In the genomic region with DNA sequence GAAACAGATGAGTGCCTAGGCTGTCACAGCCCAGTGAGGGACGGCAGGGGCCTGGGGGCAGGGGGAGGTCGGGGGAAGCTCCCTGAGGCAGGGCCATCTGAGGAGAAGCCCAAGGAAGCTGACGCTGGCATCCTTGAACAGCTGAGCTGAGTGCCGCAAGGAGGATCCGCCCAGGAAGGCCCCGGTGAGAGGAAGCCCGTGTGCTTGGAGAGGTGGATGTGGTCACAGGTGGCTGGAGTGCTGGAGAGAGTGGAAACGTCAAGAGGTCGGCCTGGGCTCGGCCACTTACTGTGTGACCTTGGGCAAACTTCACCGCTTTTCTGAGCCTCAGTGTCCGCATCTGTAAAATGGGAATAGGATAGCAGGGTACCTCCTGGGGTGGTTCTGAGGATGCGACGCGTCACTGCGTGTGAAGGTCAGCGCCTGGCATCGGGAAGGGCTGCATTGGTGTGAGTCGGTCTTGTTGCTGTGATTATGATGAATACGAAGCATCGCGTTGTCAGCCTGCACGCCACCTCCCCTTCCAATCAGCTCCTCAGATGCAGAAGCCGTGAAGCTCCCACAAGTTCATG, we compare ENCODE assay signal across 20 cellular contexts.
DNase-seq lines count a peak whose midpoint lies in the region; ATAC-seq and TF ChIP-seq lines count a peak whose summit lies in the region.
"Had no signal": no experiment of that assay in that cellular context is flagged by ENCODE, and none has a peak within 500 bp of the region (broad histone marks: within the 10 kb centered on the region; RNA-seq: fewer than 3 reads in every experiment).

No MANE protein-coding gene starts in this region.

- ATAC-seq in heart right ventricle (no peak), Right ventricle myocardium superior (ENCODE audit: poor library complexity) (no peak), gastrocnemius medialis (no peak), GM21576 (IDR thresholded peaks at IDR 0.05; ENCODE audit: unreplicated experiment) (no peak)

- DNase-seq in heart right ventricle (no peak), Right ventricle myocardium superior (no peak), coronary artery (ENCODE audit: low spot score) (no peak), gastrocnemius medialis (no peak), vagina (ENCODE audit: extremely low spot score in 2 of 2) (no peak), endodermal cell (no peak), NK-92 (lab: John Stamatoyannopoulos, UW; ENCODE audit: unreplicated experiment) (no peak)
- DNase-seq: activated T-cell treated with anti-CD3 and anti-CD28 coated beads, Interleukin-2, amount 50 U/mL, for 48 hours; BE2C; Calu3; immature natural killer cell; MG63; NCI-H1436; NCI-H524; SHP77; stimulated activated CD4-positive, alpha-beta T cell treated with anti-CD3 and anti-CD28 coated beads, Interleukin-15, amount 100 ng/mL, for 24 hours had no signal

- TF ChIP-seq POLR2A in gastrocnemius medialis (IDR thresholded peaks at IDR 0.05) (no peak), vagina (IDR thresholded peaks at IDR 0.05) (no peak)

- intact Hi-C loops in heart right ventricle (cut with DNase I) (loop anchor here in 1 of 10 donors (10.0 kb wide), 1 partner anchor 181 kb away; no protein-coding TSS in a partner anchor), Right ventricle myocardium superior (cut with DNase I) (no loop called here), gastrocnemius medialis (cut with DNase I; ENCODE audit: low total_unique reads) (loop anchor here (2.0 kb wide), 1 partner anchor 183 kb away; no protein-coding TSS in a partner anchor), vagina (cut with DNase I) (no loop called here)

- H3K27ac Mint-ChIP-seq in endodermal cell = no peak overlapping the region
- H3K27ac Mint-ChIP-seq: activated naive CD8-positive, alpha-beta T cell; IgD-negative memory B cell had no signal

- no peak for TF ChIP-seq CTCF in heart right ventricle (IDR thresholded peaks at IDR 0.05)
- no peak for TF ChIP-seq CTCF in coronary artery (IDR thresholded peaks at IDR 0.05)
- no peak for TF ChIP-seq CTCF in gastrocnemius medialis (IDR thresholded peaks at IDR 0.05 in 4 of 5, conservative IDR thresholded peaks at IDR 0.05 in 1 of 5)
- TF ChIP-seq CTCF in vagina (IDR thresholded peaks at IDR 0.05) = no peak
- TF ChIP-seq CTCF in endodermal cell (conservative IDR thresholded peaks at IDR 0.05) = no peak

- H3K27ac ChIP-seq in heart right ventricle (peak overlapping the region; percentile 77 to 91 (median 82)), coronary artery (peak overlapping the region; percentile 95 to 98), gastrocnemius medialis (peak overlapping the region; percentile 93 to 100 (median 96)), vagina (peak overlapping the region; percentile 48), endodermal cell (ENCODE audit: low read depth, low read length) (no peak overlapping the region)

- peaks cover 5% of the 10 kb centered on the region for H3K4me1 Mint-ChIP-seq in endodermal cell

- no peak overlapping the region for H3K9ac ChIP-seq in endodermal cell (ENCODE audit: extremely low read depth, low read length, poor library complexity, severe bottlenecking)

- in situ Hi-C loops in gastrocnemius medialis (cut with MboI; ENCODE audit: low sequenced_read_pairs in 4 of 4) = loop anchor here in 1 of 4 donors (25.0 kb wide), 1 partner anchor 107 kb away; no protein-coding TSS in a partner anchor

- no peaks in the 10 kb centered on the region for H3K27me3 Mint-ChIP-seq in endodermal cell (ENCODE audit: insufficient read depth)
- H3K27me3 Mint-ChIP-seq: activated naive CD8-positive, alpha-beta T cell had no signal

- H3K4me3 ChIP-seq in heart right ventricle = no peak overlapping the region
- no peak overlapping the region for H3K4me3 ChIP-seq in coronary artery
- H3K4me3 ChIP-seq in gastrocnemius medialis = no peak overlapping the region
- no peak overlapping the region for H3K4me3 ChIP-seq in vagina
- no peak overlapping the region for H3K4me3 ChIP-seq in endodermal cell (ENCODE audit: low read length)
- H3K4me3 ChIP-seq: MG63, thyroid gland had no signal

- H3K4me1 ChIP-seq in heart right ventricle (peaks cover 3 to 60% (median 34%) of the 10 kb centered on the region in 9 donors), gastrocnemius medialis (peaks cover 59 to 64% of the 10 kb centered on the region in 2 donors), vagina (peaks cover 15% of the 10 kb centered on the region), endodermal cell (ENCODE audit: control insufficient read depth, insufficient read depth, low read length) (no peaks in the 10 kb centered on the region)
- H3K4me1 ChIP-seq: BE2C had no signal

- no peaks in the 10 kb centered on the region for H3K27me3 ChIP-seq in heart right ventricle
- no peaks in the 10 kb centered on the region for H3K27me3 ChIP-seq in gastrocnemius medialis
- no peaks in the 10 kb centered on the region for H3K27me3 ChIP-seq in vagina
- no peaks in the 10 kb centered on the region for H3K27me3 ChIP-seq in endodermal cell (ENCODE audit: control insufficient read depth, insufficient read depth, low read length, poor library complexity, severe bottlenecking)
- H3K27me3 ChIP-seq: BE2C, MG63, thyroid gland had no signal

- H3K4me3 Mint-ChIP-seq in endodermal cell = no peak overlapping the region
- H3K4me3 Mint-ChIP-seq: activated naive CD8-positive, alpha-beta T cell; immature natural killer cell had no signal

- H3K9me3 Mint-ChIP-seq in endodermal cell = no peaks in the 10 kb centered on the region
- H3K9me3 Mint-ChIP-seq: IgD-negative memory B cell, immature natural killer cell had no signal

- H3K36me3 ChIP-seq in heart right ventricle = no peaks in the 10 kb centered on the region
- H3K36me3 ChIP-seq in gastrocnemius medialis = no peaks in the 10 kb centered on the region
- H3K36me3 ChIP-seq in vagina = no peaks in the 10 kb centered on the region
- H3K36me3 ChIP-seq in endodermal cell (ENCODE audit: control insufficient read depth, insufficient read depth, low read length) = no peaks in the 10 kb centered on the region
- H3K36me3 ChIP-seq: BE2C, MG63, thyroid gland had no signal

- WGBS in heart right ventricle, 2 donors = 85 to 86% methylated on average over 24 of the region's 24 CpGs
- 89 to 90% methylated on average over 22 to 24 of the region's 24 CpGs for WGBS in endodermal cell (ENCODE audit: insufficient coverage in 1 of 2, insufficient read length in 1 of 2), 2 experiments

- H3K36me3 Mint-ChIP-seq in endodermal cell (ENCODE audit: low read depth) = no peaks in the 10 kb centered on the region
- H3K36me3 Mint-ChIP-seq: activated naive CD8-positive, alpha-beta T cell had no signal

- H3K9me3 ChIP-seq in heart right ventricle (no peaks in the 10 kb centered on the region), gastrocnemius medialis (no peaks in the 10 kb centered on the region), vagina (no peaks in the 10 kb centered on the region), endodermal cell (ENCODE audit: control insufficient read depth, low read length) (no peaks in the 10 kb centered on the region)
- H3K9me3 ChIP-seq: BE2C, MG63, thyroid gland had no signal
